In the genomic region with DNA sequence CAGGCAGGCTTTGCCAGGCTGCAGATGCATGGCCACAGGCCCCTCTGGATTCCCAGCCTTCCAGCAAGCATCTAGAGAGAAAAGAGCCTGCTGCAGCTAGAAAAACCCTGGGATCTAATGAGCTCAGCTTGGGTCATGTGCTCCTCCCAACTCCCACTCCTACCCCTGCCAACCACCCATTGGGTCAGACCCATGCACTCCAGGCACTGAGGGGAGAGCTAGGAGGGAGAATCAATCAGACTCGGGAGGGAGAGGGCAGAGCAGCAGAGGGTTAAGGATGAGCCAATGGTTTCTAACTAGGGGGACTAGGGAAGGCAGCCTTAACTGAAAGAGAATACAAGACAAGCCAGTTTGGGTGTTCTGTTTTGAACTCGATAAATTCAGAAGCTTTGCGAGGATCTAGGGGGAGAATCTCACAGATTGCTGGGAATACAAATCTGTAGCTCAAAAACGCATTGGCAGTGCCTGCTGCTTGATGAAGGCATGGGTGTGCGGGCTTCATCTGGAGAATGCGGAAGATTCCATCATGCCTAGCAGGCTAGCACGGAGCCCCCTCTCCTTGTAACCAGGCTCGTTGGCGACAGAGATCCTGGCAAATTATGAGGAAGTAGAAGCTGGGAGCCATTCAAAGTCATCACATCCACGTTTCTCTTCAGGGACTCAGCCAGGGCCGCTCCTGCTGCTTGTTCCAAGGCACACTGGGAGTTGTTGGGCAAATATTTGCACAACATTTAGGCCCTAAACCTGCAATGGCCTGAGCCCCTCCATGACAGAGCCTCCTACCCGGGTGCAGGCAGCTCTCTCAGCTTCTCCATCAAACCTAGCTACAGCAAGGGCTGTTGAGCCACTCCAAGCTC, we compare ENCODE assay signal across 8 cellular contexts. TPM values are rescaled to one million over a fixed set of nuclear protein-coding genes. Genes with fewer than 3 reads are reported as not detected.
DNase-seq lines count a peak whose midpoint lies in the region; ATAC-seq, FAIRE-seq and TF ChIP-seq lines count a peak whose summit lies in the region.

No MANE protein-coding gene starts in this region.

- H3F3A ChIP-seq in GM23338 (replicated peaks; ENCODE audit: low read depth): no peaks in the 10 kb centered on the region; the same call in 1 of the 2 replicates

- POLR2A ChIA-PET in RWPE1 (lab: Yijun Ruan, JAX; ENCODE audit: low non-redundant PET): interaction anchor here (0.5 kb wide), 1 partner anchor 328 kb away, joined by 3 read pairs; no protein-coding TSS in a partner anchor

- H3K4me1 ChIP-seq in GM23338 (ENCODE audit: insufficient read depth): peaks cover 27% of the 10 kb centered on the region
- H3K4me1 ChIP-seq in esophagus muscularis mucosa: peaks cover 22 to 28% (median 26%) of the 10 kb centered on the region in 4 donors
- peaks cover 7 to 17% of the 10 kb centered on the region in 2 donors for H3K4me1 ChIP-seq in gastrocnemius medialis

- 88% methylated on average over 12 of the region's 12 CpGs for WGBS in esophagus muscularis mucosa

- ATAC-seq in GM23338 (peak; percentile 35), gastrocnemius medialis (no peak)

- H3K9me3 Mint-ChIP-seq in GM23338: no peaks in the 10 kb centered on the region

- H3K27me3 ChIP-seq in GM23338 (ENCODE audit: insufficient read depth): no peaks in the 10 kb centered on the region
- H3K27me3 ChIP-seq in esophagus muscularis mucosa: peaks cover 0 to 8% (median 0%) of the 10 kb centered on the region in 4 donors
- no peaks in the 10 kb centered on the region for H3K27me3 ChIP-seq in gastrocnemius medialis

- H3K79me2 ChIP-seq in GM23338 (replicated peaks; ENCODE audit: insufficient read depth): no peaks in the 10 kb centered on the region

- intact Hi-C loops in esophagus muscularis mucosa (cut with DNase I) (no loop called here), gastrocnemius medialis (cut with DNase I; ENCODE audit: low total_unique reads) (no loop called here)

- DNase-seq in GM23338 (ENCODE audit: low spot score) (no peak), RWPE1 (ENCODE audit: low spot score) (no peak), esophagus muscularis mucosa (ENCODE audit: extremely low spot score) (no peak), gastrocnemius medialis (no peak), NCI-H2029 treated with DMSO at 0.1 percent for 48 hours (lab: John Stamatoyannopoulos, UW) (no peak), NCI-H128 (lab: John Stamatoyannopoulos, UW; ENCODE audit: unreplicated experiment) (no peak), RCC 7860 (ENCODE audit: low spot score) (no peak)
- no peak for DNase-seq in stimulated activated CD4-positive, alpha-beta T cell treated with anti-CD3 and anti-CD28 coated beads, Interleukin-2, amount 100 ng/mL, for 48 hours

- H2AFZ ChIP-seq in GM23338: peak overlapping the region; percentile 80

- CTCF ChIA-PET in RWPE1 (lab: Yijun Ruan, JAX): interaction anchor here (0.7 to 1.2 kb wide), 2 partner anchors 198 to 237 kb away, joined by 3 to 4 read pairs; no protein-coding TSS in a partner anchor

- TF ChIP-seq EP300 in esophagus muscularis mucosa (IDR thresholded peaks at IDR 0.05): no peak

- H3K4me3 ChIP-seq in GM23338 (no peak overlapping the region), esophagus muscularis mucosa (no peak overlapping the region), gastrocnemius medialis (no peak overlapping the region)

- H4K20me1 ChIP-seq in GM23338 (replicated peaks; ENCODE audit: insufficient read depth): no peaks in the 10 kb centered on the region

- peaks cover 23% of the 10 kb centered on the region for H3K4me1 Mint-ChIP-seq in GM23338

- TF ChIP-seq CTCF in GM23338 (conservative IDR thresholded peaks at IDR 0.05; ENCODE audit: low read depth in 2 of 2) (no peak), RWPE1 (conservative IDR thresholded peaks at IDR 0.05; ENCODE audit: low read depth) (no peak), esophagus muscularis mucosa (IDR thresholded peaks at IDR 0.05) (no peak), gastrocnemius medialis (IDR thresholded peaks at IDR 0.05 in 4 of 5, conservative IDR thresholded peaks at IDR 0.05 in 1 of 5) (no peak)

- TF ChIP-seq POLR2A in esophagus muscularis mucosa (IDR thresholded peaks at IDR 0.05; ENCODE audit: low read depth) (no peak), gastrocnemius medialis (IDR thresholded peaks at IDR 0.05) (no peak)

- H3K27ac ChIP-seq in GM23338 (ENCODE audit: low read depth) (no peak overlapping the region), RWPE1 (peak overlapping the region; percentile 98), esophagus muscularis mucosa (replicated peaks in 1 of 4) (peak overlapping the region; percentile 67 to 75 (median 69)), gastrocnemius medialis (peak overlapping the region in 3 of 4 donors; percentile 34 to 69 (median 49))

- H3K27ac Mint-ChIP-seq in GM23338: no peak overlapping the region

- H3K4me3 Mint-ChIP-seq in GM23338: no peak overlapping the region

- no peak for FAIRE-seq in RCC 7860 (lab: Jason Lieb, UNC)

- H3K36me3 ChIP-seq in GM23338 (ENCODE audit: insufficient read depth): no peaks in the 10 kb centered on the region
- no peaks in the 10 kb centered on the region for H3K36me3 ChIP-seq in esophagus muscularis mucosa
- no peaks in the 10 kb centered on the region for H3K36me3 ChIP-seq in gastrocnemius medialis

- no peaks in the 10 kb centered on the region for H3K36me3 Mint-ChIP-seq in GM23338 (ENCODE audit: low read depth)

- peaks cover 8% of the 10 kb centered on the region for H3K27me3 Mint-ChIP-seq in GM23338 (ENCODE audit: insufficient read depth, low read depth, poor library complexity)

- H3K9me2 ChIP-seq in GM23338 (ENCODE audit: insufficient read depth): no peaks in the 10 kb centered on the region

- in situ Hi-C loops in gastrocnemius medialis (cut with MboI; ENCODE audit: low sequenced_read_pairs in 4 of 4): no loop called here

- no peak overlapping the region for H3K4me2 ChIP-seq in GM23338

- H3K9me3 ChIP-seq in esophagus muscularis mucosa: no peaks in the 10 kb centered on the region
- H3K9me3 ChIP-seq in gastrocnemius medialis: no peaks in the 10 kb centered on the region

TF ChIP-seq in GM23338, 12 proteins besides CTCF, POLR2A, EP300 and RAD21 (continues in another document):
- TF ChIP-seq, protein P1, sequence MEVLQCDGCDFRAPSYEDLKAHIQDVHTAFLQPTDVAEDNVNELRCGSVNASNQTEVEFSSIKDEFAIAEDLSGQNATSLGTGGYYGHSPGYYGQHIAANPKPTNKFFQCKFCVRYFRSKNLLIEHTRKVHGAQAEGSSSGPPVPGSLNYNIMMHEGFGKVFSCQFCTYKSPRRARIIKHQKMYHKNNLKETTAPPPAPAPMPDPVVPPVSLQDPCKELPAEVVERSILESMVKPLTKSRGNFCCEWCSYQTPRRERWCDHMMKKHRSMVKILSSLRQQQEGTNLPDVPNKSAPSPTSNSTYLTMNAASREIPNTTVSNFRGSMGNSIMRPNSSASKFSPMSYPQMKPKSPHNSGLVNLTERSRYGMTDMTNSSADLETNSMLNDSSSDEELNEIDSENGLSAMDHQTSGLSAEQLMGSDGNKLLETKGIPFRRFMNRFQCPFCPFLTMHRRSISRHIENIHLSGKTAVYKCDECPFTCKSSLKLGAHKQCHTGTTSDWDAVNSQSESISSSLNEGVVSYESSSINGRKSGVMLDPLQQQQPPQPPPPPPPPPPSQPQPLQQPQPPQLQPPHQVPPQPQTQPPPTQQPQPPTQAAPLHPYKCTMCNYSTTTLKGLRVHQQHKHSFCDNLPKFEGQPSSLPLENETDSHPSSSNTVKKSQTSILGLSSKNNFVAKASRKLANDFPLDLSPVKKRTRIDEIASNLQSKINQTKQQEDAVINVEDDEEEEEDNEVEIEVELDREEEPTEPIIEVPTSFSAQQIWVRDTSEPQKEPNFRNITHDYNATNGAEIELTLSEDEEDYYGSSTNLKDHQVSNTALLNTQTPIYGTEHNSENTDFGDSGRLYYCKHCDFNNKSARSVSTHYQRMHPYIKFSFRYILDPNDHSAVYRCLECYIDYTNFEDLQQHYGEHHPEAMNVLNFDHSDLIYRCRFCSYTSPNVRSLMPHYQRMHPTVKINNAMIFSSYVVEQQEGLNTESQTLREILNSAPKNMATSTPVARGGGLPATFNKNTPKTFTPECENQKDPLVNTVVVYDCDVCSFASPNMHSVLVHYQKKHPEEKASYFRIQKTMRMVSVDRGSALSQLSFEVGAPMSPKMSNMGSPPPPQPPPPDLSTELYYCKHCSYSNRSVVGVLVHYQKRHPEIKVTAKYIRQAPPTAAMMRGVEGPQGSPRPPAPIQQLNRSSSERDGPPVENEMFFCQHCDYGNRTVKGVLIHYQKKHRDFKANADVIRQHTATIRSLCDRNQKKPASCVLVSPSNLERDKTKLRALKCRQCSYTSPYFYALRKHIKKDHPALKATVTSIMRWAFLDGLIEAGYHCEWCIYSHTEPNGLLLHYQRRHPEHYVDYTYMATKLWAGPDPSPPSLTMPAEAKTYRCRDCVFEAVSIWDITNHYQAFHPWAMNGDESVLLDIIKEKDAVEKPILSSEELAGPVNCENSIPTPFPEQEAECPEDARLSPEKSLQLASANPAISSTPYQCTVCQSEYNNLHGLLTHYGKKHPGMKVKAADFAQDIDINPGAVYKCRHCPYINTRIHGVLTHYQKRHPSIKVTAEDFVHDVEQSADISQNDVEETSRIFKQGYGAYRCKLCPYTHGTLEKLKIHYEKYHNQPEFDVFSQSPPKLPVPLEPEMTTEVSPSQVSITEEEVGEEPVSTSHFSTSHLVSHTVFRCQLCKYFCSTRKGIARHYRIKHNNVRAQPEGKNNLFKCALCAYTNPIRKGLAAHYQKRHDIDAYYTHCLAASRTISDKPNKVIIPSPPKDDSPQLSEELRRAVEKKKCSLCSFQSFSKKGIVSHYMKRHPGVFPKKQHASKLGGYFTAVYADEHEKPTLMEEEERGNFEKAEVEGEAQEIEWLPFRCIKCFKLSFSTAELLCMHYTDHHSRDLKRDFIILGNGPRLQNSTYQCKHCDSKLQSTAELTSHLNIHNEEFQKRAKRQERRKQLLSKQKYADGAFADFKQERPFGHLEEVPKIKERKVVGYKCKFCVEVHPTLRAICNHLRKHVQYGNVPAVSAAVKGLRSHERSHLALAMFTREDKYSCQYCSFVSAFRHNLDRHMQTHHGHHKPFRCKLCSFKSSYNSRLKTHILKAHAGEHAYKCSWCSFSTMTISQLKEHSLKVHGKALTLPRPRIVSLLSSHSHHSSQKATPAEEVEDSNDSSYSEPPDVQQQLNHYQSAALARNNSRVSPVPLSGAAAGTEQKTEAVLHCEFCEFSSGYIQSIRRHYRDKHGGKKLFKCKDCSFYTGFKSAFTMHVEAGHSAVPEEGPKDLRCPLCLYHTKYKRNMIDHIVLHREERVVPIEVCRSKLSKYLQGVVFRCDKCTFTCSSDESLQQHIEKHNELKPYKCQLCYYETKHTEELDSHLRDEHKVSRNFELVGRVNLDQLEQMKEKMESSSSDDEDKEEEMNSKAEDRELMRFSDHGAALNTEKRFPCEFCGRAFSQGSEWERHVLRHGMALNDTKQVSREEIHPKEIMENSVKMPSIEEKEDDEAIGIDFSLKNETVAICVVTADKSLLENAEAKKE (CRISPR knock-in tag; IDR thresholded peaks at IDR 0.05): no peak
- no peak for TF ChIP-seq ZNF114 (CRISPR knock-in tag; IDR thresholded peaks at IDR 0.05)
- TF ChIP-seq STAT1 (IDR thresholded peaks at IDR 0.05; ENCODE audit: unreplicated experiment): no peak

RNA-seq across cellular contexts. Expression of a gene that starts 56.4 kb away (rescaled TPM):
- total RNA-seq in GM23338 (2014; rRNA removed; shearing (Covaris generic)): 8.0 and 12.3 TPM in 2 replicates
- 12.6 and 15.8 TPM in 2 replicates for polyA plus RNA-seq in GM23338 (2016; fragmentation: Nextera tagmentation; extraction: Ambion mirVana)
- total RNA-seq in esophagus muscularis mucosa (1 to 10 TPM; 3.1 to 5.4 (median 4.8) TPM), gastrocnemius medialis (1 to 10 TPM; 2.2 to 7.3 (median 4.9) TPM)
